In the genomic region with DNA sequence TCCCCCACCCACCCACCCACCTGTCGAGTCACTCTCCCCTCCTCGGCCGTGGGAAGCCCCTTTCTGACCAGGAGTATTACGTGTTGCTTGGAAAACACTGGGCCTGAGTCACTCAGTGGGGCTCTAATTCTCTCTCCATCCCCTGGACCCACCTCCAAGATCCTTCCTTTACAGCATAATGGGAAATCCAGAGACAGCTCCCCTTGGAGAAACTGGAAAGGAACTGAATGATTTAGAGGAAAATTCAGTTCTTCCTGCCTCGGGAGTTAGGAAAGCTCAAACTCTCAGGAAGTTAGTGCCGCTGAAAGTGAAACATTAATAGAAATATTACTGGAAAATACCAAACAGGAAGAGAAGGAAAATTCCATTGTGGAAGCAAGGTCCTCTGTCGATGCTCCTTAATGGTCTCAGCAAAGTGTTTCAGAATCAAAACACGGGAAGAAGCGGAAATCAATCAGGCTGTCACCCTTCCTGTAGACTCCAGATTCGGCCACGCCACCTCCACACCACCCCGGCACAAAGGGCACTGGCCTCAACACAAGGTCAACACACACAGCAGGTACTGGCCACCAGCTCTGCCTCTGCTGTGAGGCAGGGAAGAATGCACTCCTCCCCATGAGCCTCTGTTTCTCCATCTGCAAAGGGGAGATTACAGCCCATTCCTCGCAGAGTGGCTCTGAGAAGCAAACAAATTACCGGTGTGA, we compare ENCODE assay signal across 19 cellular contexts. TPM values are rescaled to one million over a fixed set of nuclear protein-coding genes. Genes with fewer than 3 reads are reported as not detected.
A peak's percentile ranks its signal among the peaks of the same experiment; 100 is the strongest.
DNase-seq lines count a peak whose midpoint lies in the region; ATAC-seq, FAIRE-seq and TF ChIP-seq lines count a peak whose summit lies in the region.
"Had no signal": no experiment of that assay in that cellular context is flagged by ENCODE, and none has a peak within 500 bp of the region (broad histone marks: within the 10 kb centered on the region; RNA-seq: fewer than 3 reads in every experiment).

No MANE protein-coding gene starts in this region.

- WGBS in HepG2 (ENCODE audit: low lambda C conversion rate) = 20% methylated on average over 12 of the region's 14 CpGs
- WGBS in spleen, 5 donors = 77 to 84% (median 79%) methylated on average over 14 of the region's 14 CpGs

- no peaks in the 10 kb centered on the region for H3K9me3 ChIP-seq in HepG2 (ENCODE audit: low read length)
- H3K9me3 ChIP-seq in spleen = no peaks in the 10 kb centered on the region
- H3K9me3 ChIP-seq: Peyer's patch, testis had no signal

- H2AFZ ChIP-seq in HepG2 (ENCODE audit: low read length) = no peak overlapping the region

- H3K27ac Mint-ChIP-seq in HFFc6 (peak overlapping the region; percentile 42; the same call in 1 of the 2 replicates), endothelial cell (ENCODE audit: unreplicated experiment) (peak overlapping the region; percentile 25)
- H3K27ac Mint-ChIP-seq: activated CD4-positive, alpha-beta T cell treated with anti-CD3 and anti-CD28 coated beads for 36 hours had no signal

- peak overlapping the region; percentile 59 for H3K9ac ChIP-seq in HepG2 (ENCODE audit: insufficient read depth, low read depth, low read length)

- BruUV-seq in HepG2 (replicated peaks; lab: Mats Ljungman, UMichigan) = no TSS peak

- peaks cover 99% of the 10 kb centered on the region for H3K79me2 ChIP-seq in HepG2 (ENCODE audit: insufficient read depth, low read length)

- H3K9me3 Mint-ChIP-seq in HFFc6 = no peaks in the 10 kb centered on the region
- H3K9me3 Mint-ChIP-seq in endothelial cell (ENCODE audit: unreplicated experiment) = no peaks in the 10 kb centered on the region

- FAIRE-seq in HepG2 (lab: Jason Lieb, UNC) = peak; percentile 89
- FAIRE-seq: frontal cortex had no signal

- H3K27me3 Mint-ChIP-seq in HFFc6 (ENCODE audit: insufficient read depth) (peaks cover 5% of the 10 kb centered on the region; the same call in 1 of the 2 replicates), endothelial cell (ENCODE audit: unreplicated experiment) (no peaks in the 10 kb centered on the region)
- H3K27me3 Mint-ChIP-seq: activated CD4-positive, alpha-beta T cell treated with anti-CD3 and anti-CD28 coated beads for 36 hours had no signal

- ATAC-seq in HepG2 = peak; percentile 85
- ATAC-seq in HG02884 (IDR thresholded peaks at IDR 0.05; ENCODE audit: unreplicated experiment) = no peak
- no peak for ATAC-seq in sciatic nerve
- ATAC-seq: activated CD4-positive, alpha-beta T cell treated with anti-CD3 and anti-CD28 coated beads for 36 hours; naive thymus-derived CD8-positive, alpha-beta T cell had no signal

- H3K4me3 Mint-ChIP-seq in HFFc6 (no peak overlapping the region), endothelial cell (ENCODE audit: unreplicated experiment) (no peak overlapping the region)
- H3K4me3 Mint-ChIP-seq: activated CD4-positive, alpha-beta T cell treated with anti-CD3 and anti-CD28 coated beads for 36 hours; naive thymus-derived CD8-positive, alpha-beta T cell had no signal

- in situ Hi-C loops in HepG2 (cut with HindIII; ENCODE audit: extremely low pct_ligation_motif_present, low pct_unique_long_range_greater_than_20kb) = no loop called here

- H3K4me1 Mint-ChIP-seq in HFFc6 (ENCODE audit: low read depth) (peaks cover 89% of the 10 kb centered on the region), endothelial cell (ENCODE audit: unreplicated experiment) (peaks cover 46% of the 10 kb centered on the region)
- H3K4me1 Mint-ChIP-seq: activated CD4-positive, alpha-beta T cell treated with anti-CD3 and anti-CD28 coated beads for 36 hours had no signal

- peak in 1 of 2 experiments; percentile 80; a peak in 2 of 4 replicates for TF ChIP-seq EP300 in HepG2 (IDR thresholded peaks at IDR 0.05; ENCODE audit: low read depth in 2 of 2, low read length in 2 of 2)
- TF ChIP-seq EP300 in HepG2 (CRISPR knock-in tag; IDR thresholded peaks at IDR 0.05; ENCODE audit: borderline replicate concordance) = no peak; the same call in 1 of the 2 replicates

- TF ChIP-seq POLR2A in HepG2 (IDR thresholded peaks at IDR 0.05; ENCODE audit: insufficient read depth in 1 of 2, low read depth in 2 of 2, low read length in 2 of 2) (no peak), spleen (IDR thresholded peaks at IDR 0.05) (no peak)

- H3K36me3 Mint-ChIP-seq in HFFc6 (ENCODE audit: low read depth) (peaks cover 24% of the 10 kb centered on the region), endothelial cell (ENCODE audit: low read depth, unreplicated experiment) (no peaks in the 10 kb centered on the region)
- H3K36me3 Mint-ChIP-seq: naive thymus-derived CD8-positive, alpha-beta T cell had no signal

- TF ChIP-seq RAD21 in HepG2 (CRISPR knock-in tag; IDR thresholded peaks at IDR 0.05) = no peak

- H4K20me1 ChIP-seq in HepG2 (ENCODE audit: insufficient read depth, low read length) = peaks cover 18% of the 10 kb centered on the region

- no peaks in the 10 kb centered on the region; a peak in 1 of 5 replicates for H3K27me3 ChIP-seq in HepG2 (ENCODE audit: control insufficient read depth in 1 of 2, insufficient read depth in 2 of 2, low read length in 2 of 2)
- H3K27me3 ChIP-seq in spleen (replicated peaks in 1 of 7) = peaks cover 0 to 5% (median 0%) of the 10 kb centered on the region in 7 donors
- H3K27me3 ChIP-seq: dorsolateral prefrontal cortex, Peyer's patch, testis had no signal

- peak overlapping the region; percentile 83 for H3K27ac ChIP-seq in HepG2 (ENCODE audit: extremely low read length, insufficient read depth, low read length)
- peak overlapping the region in 4 of 8 donors; percentile 7 to 56 (median 52) for H3K27ac ChIP-seq in spleen
- H3K27ac ChIP-seq: testis had no signal

- peak overlapping the region; percentile 76 for H3K4me2 ChIP-seq in HepG2 (ENCODE audit: low read depth, low read length)

- intact Hi-C loops in HepG2 (cut with micrococcal nuclease; ENCODE audit: unreplicated experiment) = no loop called here
- intact Hi-C loops in spleen (cut with DNase I; ENCODE audit: low total_unique reads) = no loop called here
- intact Hi-C loops in sciatic nerve (cut with DNase I) = no loop called here

- POLR2A ChIA-PET in HepG2 (lab: Yijun Ruan, JAX) = interaction anchor here (0.6 to 3.6 kb wide), 10 partner anchors 8 to 151 kb away, joined by 3 to 30 read pairs (median 5); a partner anchor contains a TSS

- H3K4me1 ChIP-seq in HepG2 (ENCODE audit: insufficient read depth, low read length) (peaks cover 100% of the 10 kb centered on the region), spleen (peaks cover 0 to 39% (median 13%) of the 10 kb centered on the region in 6 donors)
- H3K4me1 ChIP-seq: testis had no signal

- H3K4me3 ChIP-seq in HepG2 (replicated peaks in 1 of 3; ENCODE audit: insufficient read depth in 1 of 3, low read depth in 2 of 3, low read length in 3 of 3) = peak overlapping the region; percentile 1 to 56 (median 9); a peak in 5 of 6 replicates
- H3K4me3 ChIP-seq in spleen = no peak overlapping the region
- H3K4me3 ChIP-seq: dorsolateral prefrontal cortex, Peyer's patch, testis had no signal

- TF ChIP-seq CTCF in HFFc6 (IDR thresholded peaks at IDR 0.05) (no peak), endothelial cell (IDR thresholded peaks at IDR 0.05; ENCODE audit: unreplicated experiment) (no peak), HepG2 (CRISPR knock-in tag; IDR thresholded peaks at IDR 0.05) (no peak), spleen (IDR thresholded peaks at IDR 0.05 in 8 of 11, conservative IDR thresholded peaks at IDR 0.05 in 3 of 11) (no peak)

- peaks cover 5 to 43% of the 10 kb centered on the region in 2 experiments for H3K36me3 ChIP-seq in HepG2 (replicated peaks in 1 of 2; ENCODE audit: control insufficient read depth in 1 of 2, insufficient read depth in 2 of 2, low read length in 2 of 2)
- no peaks in the 10 kb centered on the region for H3K36me3 ChIP-seq in spleen
- H3K36me3 ChIP-seq: Peyer's patch had no signal

- CTCF ChIA-PET in HepG2 (lab: Yijun Ruan, JAX; ENCODE audit: low intra/inter-chr PET ratio, low total read pairs) = no interaction called here

- no peak for DNase-seq in HFFc6
- DNase-seq in endothelial cell (ENCODE audit: low spot score) = no peak
- peak; percentile 71 for DNase-seq in HepG2 (ENCODE audit: low spot score)
- peak; percentile 39 for DNase-seq in spleen
- no peak for DNase-seq in ecto neural progenitor cell (ENCODE audit: low spot score)
- no peak for DNase-seq in sciatic nerve (ENCODE audit: low spot score)
- no peak for DNase-seq in amniotic stem cell (lab: John Stamatoyannopoulos, UW)
- DNase-seq: activated CD4-positive, alpha-beta T cell treated with anti-CD3 and anti-CD28 coated beads for 36 hours; activated T-cell treated with anti-CD3 and anti-CD28 coated beads, Interleukin-2, amount 50 U/mL, for 48 hours; AML-193; amygdala; naive thymus-derived CD8-positive, alpha-beta T cell; NCI-H146; Peyer's patch; T-helper 1 cell; testis had no signal

TF ChIP-seq in HepG2, 621 proteins besides CTCF, POLR2A, EP300 and RAD21 (continues in another document):
- TF ChIP-seq MED1 (CRISPR knock-in tag; IDR thresholded peaks at IDR 0.05) = peak; percentile 99

RNA-seq across cellular contexts. Expression of a gene that starts 9.6 kb away (rescaled TPM):
- total RNA-seq in HFFc6 (2021; fragmentation: NEBNext Ultra II Directional; extraction: Animal tissue kit (Norgen Biotek cat#: 25700)) = 10 to 100 TPM; 26.8 to 29.8 (median 28.6) TPM
- total RNA-seq in endothelial cell (ENCODE audit: unreplicated experiment) (18.5 TPM), HepG2 (2016; rRNA removed; fragmentation: Illumina TruSeq; extraction: Trizol) (14.7 and 19.4 TPM in 2 replicates), spleen (10 to 100 TPM in 3 of 7 donors, 1 to 10 TPM in 4; 5.3 to 20.5 (median 8.5) TPM), sciatic nerve (15.9 TPM)
- total RNA-seq in HepG2 (2016; cell fraction: cytosol; rRNA removed; fragmentation: Illumina TruSeq; extraction: Trizol; ENCODE audit: low read depth) = 7.3 and 8.2 TPM in 2 replicates
- 12.9 and 18.0 TPM in 2 replicates for total RNA-seq in HepG2 (2016; cell fraction: insoluble cytoplasmic fraction; rRNA removed; fragmentation: Illumina TruSeq; extraction: Trizol)
- 16.0 and 20.4 TPM in 2 replicates for total RNA-seq in HepG2 (2016; cell fraction: membrane; rRNA removed; fragmentation: Illumina TruSeq; extraction: Trizol)
- total RNA-seq in HepG2 (2016; cell fraction: nucleus; rRNA removed; fragmentation: Illumina TruSeq; extraction: Trizol) = 12.0 and 14.5 TPM in 2 replicates
- polyA plus RNA-seq in HepG2 (2011; rRNA removed) (20.7 and 25.3 TPM in 2 replicates), spleen (1 to 10 TPM; 1.2 to 4.4 (median 1.7) TPM)
- polyA plus RNA-seq in HepG2 (2011; cell fraction: cytosol; rRNA removed) = 19.8 and 24.1 TPM in 2 replicates
- polyA plus RNA-seq in HepG2 (2011; cell fraction: nucleus; rRNA removed) = 26.3 and 29.8 TPM in 2 replicates
- 16.2 and 22.8 TPM in 2 replicates for polyA plus RNA-seq in HepG2 (2012)
- polyA plus RNA-seq in HepG2 (2016; cell fraction: cytosol; fragmentation: Illumina TruSeq; extraction: Trizol; ENCODE audit: low read depth) = 9.0 and 11.2 TPM in 2 replicates
- polyA plus RNA-seq in HepG2 (2016; cell fraction: insoluble cytoplasmic fraction; fragmentation: Illumina TruSeq; extraction: Trizol; ENCODE audit: low read depth) = 21.3 and 23.2 TPM in 2 replicates
- 18.0 and 21.9 TPM in 2 replicates for polyA plus RNA-seq in HepG2 (2016; cell fraction: membrane; fragmentation: Illumina TruSeq; extraction: Trizol; ENCODE audit: low read depth)
- 17.6 and 17.8 TPM in 2 replicates for polyA plus RNA-seq in HepG2 (2016; cell fraction: nucleus; fragmentation: Illumina TruSeq; extraction: Trizol; ENCODE audit: insufficient read depth, low read depth)
- polyA minus RNA-seq in HepG2 (2011; rRNA and poly(A)+ RNA removed; ENCODE audit: low replicate concordance) = 8.6 and 37.7 TPM in 2 replicates
- 28.1 and 28.8 TPM in 2 replicates for polyA minus RNA-seq in HepG2 (2011; cell fraction: cytosol; rRNA and poly(A)+ RNA removed)
- 42.1 and 49.2 TPM in 2 replicates for polyA minus RNA-seq in HepG2 (2011; cell fraction: nucleus; rRNA and poly(A)+ RNA removed)

Comparison
In these comparisons a context has a peak if more than half of its experiments do, and no peak if none do; other contexts are left out.
1. DNase-seq: peak in HepG2 (single experiment) and spleen (single experiment); none in HFFc6 (single experiment), endothelial cell (single experiment), ecto neural progenitor cell (single experiment), sciatic nerve (single experiment) and amniotic stem cell (single experiment).
2. H3K4me3 ChIP-seq: peak in HepG2 (3 of 3); none in spleen (0 of 8).